ENCODE assay signal across 26 cellular contexts in the genomic region with DNA sequence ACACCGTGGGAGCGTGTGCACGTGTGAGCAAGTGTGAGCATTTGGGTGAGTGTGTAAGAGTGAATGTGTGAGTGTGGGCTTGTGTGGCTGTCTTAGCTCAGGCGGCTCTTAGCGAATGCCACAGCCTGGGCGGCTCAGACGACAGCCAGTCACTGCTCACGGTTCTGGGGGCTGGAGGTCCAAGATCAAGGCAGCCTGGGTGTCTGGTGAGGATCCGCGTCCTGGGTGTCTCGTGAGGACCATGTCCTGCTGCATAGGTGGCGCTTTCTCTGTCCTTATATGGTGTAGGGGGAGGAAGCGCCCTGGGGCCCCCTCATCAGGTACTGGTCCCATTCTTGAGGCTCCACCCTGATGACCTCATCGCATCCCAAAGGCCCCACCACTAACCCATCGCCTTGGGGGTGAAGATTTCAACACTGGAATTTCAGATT. TPM values are rescaled to one million over a fixed set of nuclear protein-coding genes. Genes with fewer than 3 reads are reported as not detected.
"Had no signal": no experiment of that assay in that cellular context is flagged by ENCODE, and none has a peak within 500 bp of the region (broad histone marks: within the 10 kb centered on the region; RNA-seq: fewer than 3 reads in every experiment).

No MANE protein-coding gene starts in this region.

- H3K4me1 ChIP-seq: parathyroid adenoma had no signal

- H2AFZ ChIP-seq: parathyroid adenoma had no signal

- H3K4me2 ChIP-seq: smooth muscle cell had no signal

- H3K36me3 Mint-ChIP-seq: activated naive CD4-positive, alpha-beta T cell treated with anti-CD3 and anti-CD28 coated beads, Interleukin-2, amount 50 U/mL, for 72 hours; brain; mesothelial cell of epicardium; natural killer cell treated with Interleukin-12 subunit alpha and Interleukin-12 subunit beta and Interleukin-15 and Interleukin-18, amount 100 ng/mL, for 72 hours; stimulated activated naive B cell treated with anti-CD40 and anti-IgM and Interleukin-4, amounts not matched to agents 10 μg/mL and 1 μg/mL and 100 μg/mL, for 72 hours had no signal

- H3K4me1 Mint-ChIP-seq: activated CD4-positive, alpha-beta T cell treated with anti-CD3 and anti-CD28 coated beads, Interleukin-2, amount 10 ng/mL, durations not matched to agents 7 days and 5 days had no signal

- H3K27me3 ChIP-seq: uterus had no signal

- H3K79me2 ChIP-seq: parathyroid adenoma had no signal

- H3K27ac Mint-ChIP-seq: activated CD4-positive, alpha-beta T cell treated with anti-CD3 and anti-CD28 coated beads, Interleukin-2, amount 10 ng/mL, durations not matched to agents 7 days and 5 days; activated CD8-positive, alpha-beta T cell treated with anti-CD3 and anti-CD28 coated beads, Interleukin-2, amount 10 ng/mL, durations not matched to agents 7 days and 5 days; activated naive CD4-positive, alpha-beta T cell treated with anti-CD3 and anti-CD28 coated beads, Interleukin-2, amount 50 U/mL, for 72 hours; brain; mesothelial cell of epicardium; natural killer cell treated with Interleukin-12 subunit alpha and Interleukin-12 subunit beta and Interleukin-15 and Interleukin-18, amount 100 ng/mL, for 72 hours; stimulated activated naive B cell treated with anti-CD40 and anti-IgM and Interleukin-4, amounts not matched to agents 10 μg/mL and 1 μg/mL and 100 μg/mL, for 72 hours had no signal

- H3K36me3 ChIP-seq: esophagus muscularis mucosa, uterus, WERI-Rb-1 had no signal

- H3K9me3 ChIP-seq: esophagus muscularis mucosa, uterus had no signal

- H3K27ac ChIP-seq: dorsolateral prefrontal cortex, esophagus muscularis mucosa, parathyroid adenoma, uterus, WERI-Rb-1 had no signal

- DNase-seq: activated CD4-positive, alpha-beta T cell treated with anti-CD3 and anti-CD28 coated beads, Interleukin-2, amount 10 ng/mL, durations not matched to agents 7 days and 5 days; activated CD4-positive, CD25-positive, alpha-beta regulatory T cell treated with anti-CD3 and anti-CD28 coated beads, Interleukin-2, amount 50 U/mL, for 72 hours; activated CD8-positive, alpha-beta T cell treated with anti-CD3 and anti-CD28 coated beads, Interleukin-2, amount 10 ng/mL, durations not matched to agents 7 days and 5 days; aorta; central memory CD4-positive, alpha-beta T cell; dorsolateral prefrontal cortex; head of caudate nucleus; islet precursor cell; stimulated activated CD4-positive, alpha-beta T cell treated with anti-CD3 and anti-CD28 coated beads, Interleukin-2, amount 100 ng/mL, for 48 hours; stimulated activated CD8-positive, alpha-beta memory T cell treated with anti-CD3 and anti-CD28 coated beads, Interleukin-4, amount 100 ng/mL, for 48 hours; stimulated activated naive B cell treated with anti-CD40 and anti-IgM and Interleukin-4, amounts not matched to agents 10 μg/mL and 1 μg/mL and 100 μg/mL, for 72 hours; trophoblast cell; uterus; WERI-Rb-1 had no signal

- H3K4me3 Mint-ChIP-seq: activated CD4-positive, alpha-beta T cell treated with anti-CD3 and anti-CD28 coated beads, Interleukin-2, amount 10 ng/mL, durations not matched to agents 7 days and 5 days; activated CD8-positive, alpha-beta T cell treated with anti-CD3 and anti-CD28 coated beads, Interleukin-2, amount 10 ng/mL, durations not matched to agents 7 days and 5 days; brain; mesothelial cell of epicardium; natural killer cell treated with Interleukin-12 subunit alpha and Interleukin-12 subunit beta and Interleukin-15 and Interleukin-18, amount 100 ng/mL, for 72 hours; stimulated activated naive B cell treated with anti-CD40 and anti-IgM and Interleukin-4, amounts not matched to agents 10 μg/mL and 1 μg/mL and 100 μg/mL, for 72 hours had no signal

- ATAC-seq: activated CD8-positive, alpha-beta T cell treated with anti-CD3 and anti-CD28 coated beads, Interleukin-2, amount 10 ng/mL, durations not matched to agents 7 days and 5 days; activated naive CD4-positive, alpha-beta T cell treated with anti-CD3 and anti-CD28 coated beads, Interleukin-2, amount 50 U/mL, for 72 hours; natural killer cell treated with Interleukin-12 subunit alpha and Interleukin-12 subunit beta and Interleukin-15 and Interleukin-18, amount 100 ng/mL, for 72 hours; sciatic nerve; stimulated activated naive B cell treated with anti-CD40 and anti-IgM and Interleukin-4, amounts not matched to agents 10 μg/mL and 1 μg/mL and 100 μg/mL, for 72 hours had no signal

- H3K4me3 ChIP-seq: dorsolateral prefrontal cortex, esophagus muscularis mucosa, lung, smooth muscle cell, uterus had no signal

- FAIRE-seq: colon, frontal cortex, TTC549 had no signal

- H3K9me3 Mint-ChIP-seq: activated CD4-positive, alpha-beta T cell treated with anti-CD3 and anti-CD28 coated beads, Interleukin-2, amount 10 ng/mL, durations not matched to agents 7 days and 5 days; activated naive CD4-positive, alpha-beta T cell treated with anti-CD3 and anti-CD28 coated beads, Interleukin-2, amount 50 U/mL, for 72 hours; mesothelial cell of epicardium; natural killer cell treated with Interleukin-12 subunit alpha and Interleukin-12 subunit beta and Interleukin-15 and Interleukin-18, amount 100 ng/mL, for 72 hours; stimulated activated naive B cell treated with anti-CD40 and anti-IgM and Interleukin-4, amounts not matched to agents 10 μg/mL and 1 μg/mL and 100 μg/mL, for 72 hours had no signal

- H3K9ac ChIP-seq: parathyroid adenoma had no signal

RNA-seq across cellular contexts. Expression of a gene that starts 4.5 kb away (rescaled TPM):
- total RNA-seq: activated CD4-positive, alpha-beta T cell treated with anti-CD3 and anti-CD28 coated beads, Interleukin-2, amount 10 ng/mL, durations not matched to agents 7 days and 5 days; activated CD8-positive, alpha-beta T cell treated with anti-CD3 and anti-CD28 coated beads, Interleukin-2, amount 10 ng/mL, durations not matched to agents 7 days and 5 days; activated naive CD4-positive, alpha-beta T cell treated with anti-CD3 and anti-CD28 coated beads, Interleukin-2, amount 50 U/mL, for 72 hours; sciatic nerve; smooth muscle cell had no signal
- polyA plus RNA-seq: smooth muscle cell had no signal

RNA-seq across cellular contexts. Expression of a gene that starts 25.8 kb away (rescaled TPM):
- total RNA-seq: activated CD8-positive, alpha-beta T cell treated with anti-CD3 and anti-CD28 coated beads, Interleukin-2, amount 10 ng/mL, durations not matched to agents 7 days and 5 days; activated naive CD4-positive, alpha-beta T cell treated with anti-CD3 and anti-CD28 coated beads, Interleukin-2, amount 50 U/mL, for 72 hours; natural killer cell treated with Interleukin-12 subunit alpha and Interleukin-12 subunit beta and Interleukin-15 and Interleukin-18, amount 100 ng/mL, for 72 hours; sciatic nerve had no signal
- polyA plus RNA-seq: smooth muscle cell had no signal
